22 cellular contexts compared by ENCODE assay signal in the genomic region with DNA sequence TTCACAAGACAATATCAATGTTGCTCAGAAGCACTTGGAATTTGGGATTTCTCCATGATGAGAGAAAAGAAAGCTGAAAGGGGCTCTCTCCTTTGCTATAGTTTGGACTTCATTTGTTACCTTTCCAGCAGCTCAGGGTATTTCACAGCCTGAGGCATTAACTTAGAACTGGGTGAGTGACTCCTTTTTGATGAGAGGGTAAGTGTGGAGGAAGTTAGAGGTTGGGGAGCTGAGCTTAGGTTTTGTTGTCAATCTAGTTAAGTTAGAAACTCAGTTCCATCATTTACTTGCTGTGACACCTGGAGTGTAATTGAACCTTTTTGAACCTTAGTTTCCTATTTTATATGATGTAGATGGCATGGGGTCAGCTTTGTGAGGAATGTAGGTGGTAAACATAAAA.
"Had no signal": no experiment of that assay in that cellular context is flagged by ENCODE, and none has a peak within 500 bp of the region (broad histone marks: within the 10 kb centered on the region; RNA-seq: fewer than 3 reads in every experiment).

No MANE protein-coding gene starts in this region.

- H3K4me1 Mint-ChIP-seq: memory B cell; stimulated activated memory B cell treated with anti-CD40 and anti-IgM and Interleukin-4, amounts not matched to agents 10 μg/mL and 1 μg/mL and 100 μg/mL, for 72 hours had no signal

- H3K9me3 ChIP-seq: esophagus squamous epithelium, gastroesophageal sphincter, left ventricle myocardium inferior, lower lobe of right lung, spleen, tibial nerve, upper lobe of right lung, vagina had no signal

- ATAC-seq: effector memory CD8-positive, alpha-beta T cell; gastroesophageal sphincter; lower lobe of right lung; natural killer cell treated with Interleukin-12 subunit alpha and Interleukin-12 subunit beta and Interleukin-15 and Interleukin-18, amount 100 ng/mL, for 72 hours; sciatic nerve; stimulated activated memory B cell treated with anti-CD40 and anti-IgM and Interleukin-4, amounts not matched to agents 10 μg/mL and 1 μg/mL and 100 μg/mL, for 72 hours; upper lobe of right lung had no signal

- H3K27ac Mint-ChIP-seq: dendritic cell treated with granulocyte-macrophage colony-stimulating factor and Interleukin-4, amounts not matched to agents 40 ng/mL and 50 ng/mL, for 4 days; effector memory CD8-positive, alpha-beta T cell; memory B cell; natural killer cell treated with Interleukin-12 subunit alpha and Interleukin-12 subunit beta and Interleukin-15 and Interleukin-18, amount 100 ng/mL, for 72 hours; stimulated activated memory B cell treated with anti-CD40 and anti-IgM and Interleukin-4, amounts not matched to agents 10 μg/mL and 1 μg/mL and 100 μg/mL, for 72 hours; stimulated activated naive CD8-positive, alpha-beta T cell treated with anti-CD3 and anti-CD28 coated beads, Interleukin-15, Interleukin-2, amounts not matched to agents 100 ng/mL and 50 ng/mL, for 24 hours had no signal

- H3K36me3 Mint-ChIP-seq: memory B cell; natural killer cell treated with Interleukin-12 subunit alpha and Interleukin-12 subunit beta and Interleukin-15 and Interleukin-18, amount 100 ng/mL, for 72 hours; stimulated activated memory B cell treated with anti-CD40 and anti-IgM and Interleukin-4, amounts not matched to agents 10 μg/mL and 1 μg/mL and 100 μg/mL, for 72 hours had no signal

- H3K27ac ChIP-seq: esophagus squamous epithelium, gastroesophageal sphincter, left ventricle myocardium inferior, lower lobe of right lung, spleen, tibial nerve, upper lobe of right lung, vagina had no signal

- H3K4me3 Mint-ChIP-seq: dendritic cell treated with granulocyte-macrophage colony-stimulating factor and Interleukin-4, amounts not matched to agents 40 ng/mL and 50 ng/mL, for 4 days; effector memory CD8-positive, alpha-beta T cell; memory B cell; natural killer cell treated with Interleukin-12 subunit alpha and Interleukin-12 subunit beta and Interleukin-15 and Interleukin-18, amount 100 ng/mL, for 72 hours; stimulated activated memory B cell treated with anti-CD40 and anti-IgM and Interleukin-4, amounts not matched to agents 10 μg/mL and 1 μg/mL and 100 μg/mL, for 72 hours; stimulated activated naive CD8-positive, alpha-beta T cell treated with anti-CD3 and anti-CD28 coated beads, Interleukin-15, Interleukin-2, amounts not matched to agents 100 ng/mL and 50 ng/mL, for 24 hours had no signal

- H3K36me3 ChIP-seq: esophagus squamous epithelium, gastroesophageal sphincter, left ventricle myocardium inferior, lower lobe of right lung, spleen, tibial nerve, upper lobe of right lung, vagina had no signal

- H3K9me3 Mint-ChIP-seq: dendritic cell treated with granulocyte-macrophage colony-stimulating factor and Interleukin-4, amounts not matched to agents 40 ng/mL and 50 ng/mL, for 4 days; effector memory CD8-positive, alpha-beta T cell; memory B cell; natural killer cell treated with Interleukin-12 subunit alpha and Interleukin-12 subunit beta and Interleukin-15 and Interleukin-18, amount 100 ng/mL, for 72 hours; stimulated activated memory B cell treated with anti-CD40 and anti-IgM and Interleukin-4, amounts not matched to agents 10 μg/mL and 1 μg/mL and 100 μg/mL, for 72 hours; stimulated activated naive CD8-positive, alpha-beta T cell treated with anti-CD3 and anti-CD28 coated beads, Interleukin-15, Interleukin-2, amounts not matched to agents 100 ng/mL and 50 ng/mL, for 24 hours had no signal

- DNase-seq: effector memory CD8-positive, alpha-beta T cell; esophagus squamous epithelium; foreskin fibroblast; glutamatergic neuron; islet precursor cell; left ventricle myocardium inferior; lower lobe of right lung; midbrain; spleen; stimulated activated CD4-positive, alpha-beta T cell treated with anti-CD3 and anti-CD28 coated beads, Interleukin-15, amount 100 ng/mL, for 24 hours; stimulated activated CD4-positive, alpha-beta T cell treated with anti-CD3 and anti-CD28 coated beads, Interleukin-1b, Interleukin-23, amount 100 ng/mL, for 48 hours; stimulated activated CD4-positive, alpha-beta T cell treated with anti-CD3 and anti-CD28 coated beads, Interleukin-4, amount 100 ng/mL, for 24 hours; upper lobe of right lung had no signal

- H3K27me3 ChIP-seq: esophagus squamous epithelium, gastroesophageal sphincter, spleen, tibial nerve, upper lobe of right lung, vagina had no signal

- H3K4me3 ChIP-seq: esophagus squamous epithelium, gastroesophageal sphincter, left ventricle myocardium inferior, lower lobe of right lung, spleen, tibial nerve, upper lobe of right lung, vagina had no signal

- H3K27me3 Mint-ChIP-seq: dendritic cell treated with granulocyte-macrophage colony-stimulating factor and Interleukin-4, amounts not matched to agents 40 ng/mL and 50 ng/mL, for 4 days; memory B cell; stimulated activated naive CD8-positive, alpha-beta T cell treated with anti-CD3 and anti-CD28 coated beads, Interleukin-15, Interleukin-2, amounts not matched to agents 100 ng/mL and 50 ng/mL, for 24 hours had no signal

- H3K4me1 ChIP-seq: esophagus squamous epithelium, gastroesophageal sphincter, left ventricle myocardium inferior, lower lobe of right lung, spleen, tibial nerve, upper lobe of right lung, vagina had no signal
